21 cellular contexts compared by ENCODE assay signal in the genomic region with DNA sequence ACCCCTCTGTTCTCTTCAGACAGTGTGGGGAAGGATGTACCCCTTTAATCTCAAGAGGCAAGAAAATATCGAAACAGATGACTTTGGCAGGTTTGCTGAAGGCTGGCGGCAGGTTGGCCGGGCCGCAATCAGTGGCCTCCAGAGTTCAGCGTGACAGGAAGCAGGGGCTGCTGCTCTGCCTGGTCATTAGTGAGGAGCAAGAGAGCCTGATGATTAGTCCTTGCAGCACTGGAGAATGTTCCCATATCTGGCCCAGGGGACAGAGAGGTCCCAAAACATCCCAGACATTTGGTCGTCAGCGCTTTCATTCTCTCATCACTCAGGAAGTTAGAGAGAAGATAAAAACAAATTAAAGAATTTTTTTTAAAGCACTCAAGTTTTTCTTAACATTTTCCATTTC.
DNase-seq lines count a peak whose midpoint lies in the region; ATAC-seq and TF ChIP-seq lines count a peak whose summit lies in the region.
"Had no signal": no experiment of that assay in that cellular context is flagged by ENCODE, and none has a peak within 500 bp of the region (broad histone marks: within the 10 kb centered on the region; RNA-seq: fewer than 3 reads in every experiment).

No MANE protein-coding gene starts in this region.

- H3K4me2 ChIP-seq in mesendoderm (ENCODE audit: low read length): no peak overlapping the region
- H3K4me2 ChIP-seq: BLaER1 treated with 17β-estradiol and CSF1 and Interleukin-3, amounts not matched to agents 10 nM and 100 nM; KMS-11 had no signal

- no peak overlapping the region for H2AK5ac ChIP-seq in mesendoderm (ENCODE audit: low read length)

- H2BK120ac ChIP-seq in mesendoderm (ENCODE audit: low read depth, low read length): no peak overlapping the region

- peak overlapping the region in 9 of 10 donors; percentile 38 to 82 (median 73) for H3K27ac ChIP-seq in heart right ventricle
- peak overlapping the region; percentile 20 for H3K27ac ChIP-seq in mesendoderm (ENCODE audit: low read depth, low read length)
- no peak overlapping the region for H3K27ac ChIP-seq in tibial artery
- H3K27ac ChIP-seq: 22Rv1; BLaER1 treated with 17β-estradiol and CSF1 and Interleukin-3, amounts not matched to agents 10 nM and 100 nM; KMS-11; ovary had no signal

- no peak overlapping the region for H3K4me3 ChIP-seq in heart right ventricle
- H3K4me3 ChIP-seq in mesendoderm (ENCODE audit: low read length): no peak overlapping the region
- no peak overlapping the region for H3K4me3 ChIP-seq in tibial artery
- H3K4me3 ChIP-seq: BLaER1 treated with 17β-estradiol and CSF1 and Interleukin-3, amounts not matched to agents 10 nM and 100 nM; mucosa of descending colon; ovary; Peyer's patch; tibial nerve had no signal

- peak overlapping the region; percentile 15 for H3K18ac ChIP-seq in mesendoderm (ENCODE audit: low read length)

- no peak overlapping the region for H4K8ac ChIP-seq in mesendoderm (ENCODE audit: low read depth, low read length)

- no peak overlapping the region for H2BK15ac ChIP-seq in mesendoderm (replicated peaks; ENCODE audit: low read depth)

- H3K27me3 ChIP-seq in heart right ventricle (no peaks in the 10 kb centered on the region), mesendoderm (ENCODE audit: insufficient read depth, low read length, poor library complexity) (no peaks in the 10 kb centered on the region), tibial artery (no peaks in the 10 kb centered on the region)
- H3K27me3 ChIP-seq: BLaER1 treated with 17β-estradiol and CSF1 and Interleukin-3, amounts not matched to agents 10 nM and 100 nM; ovary; Peyer's patch; tibial nerve had no signal

- H2BK5ac ChIP-seq in mesendoderm (ENCODE audit: low read length): no peak overlapping the region

- H3K79me1 ChIP-seq in mesendoderm (ENCODE audit: low read length): no peaks in the 10 kb centered on the region

- H3K4ac ChIP-seq in mesendoderm (ENCODE audit: low read depth, low read length): no peak overlapping the region

- intact Hi-C loops in heart right ventricle (cut with DNase I): loop anchor here in 3 of 10 donors (5.0 to 10.0 kb wide), 4 partner anchors 143 to 355 kb away; a partner anchor contains a TSS
- intact Hi-C loops in tibial artery (cut with DNase I; ENCODE audit: low total_unique reads): no loop called here

- H3K79me2 ChIP-seq in mesendoderm (ENCODE audit: control insufficient read depth, insufficient read depth, low read length): no peaks in the 10 kb centered on the region

- peak; percentile 84 to 93 (median 88) for ATAC-seq in heart right ventricle
- ATAC-seq: activated T-cell treated with anti-CD3 and anti-CD28 coated beads, Interleukin-2, amount 50 U/mL, for 72 hours had no signal

- no peak overlapping the region for H3K9ac ChIP-seq in mesendoderm (ENCODE audit: low read length)
- H3K9ac ChIP-seq: BLaER1 treated with 17β-estradiol and CSF1 and Interleukin-3, amounts not matched to agents 10 nM and 100 nM; KMS-11 had no signal

- DNase-seq in NCI-H82 (lab: John Stamatoyannopoulos, UW) (peak; percentile 1), NCI-H82 treated with DMSO at 0.1 percent for 48 hours (lab: John Stamatoyannopoulos, UW; ENCODE audit: unreplicated experiment) (no peak), heart right ventricle (peak; percentile 47 to 71), mesendoderm (peak; percentile 31), tibial artery (peak; percentile 25 to 63), HuH-7.5 (ENCODE audit: low spot score) (no peak), NCI-H69 (lab: John Stamatoyannopoulos, UW) (no peak), GM20000 (ENCODE audit: low spot score) (no peak)
- DNase-seq: activated CD4-positive, alpha-beta memory T cell treated with anti-CD3 and anti-CD28 coated beads for 36 hours; activated T-cell treated with anti-CD3 and anti-CD28 coated beads, Interleukin-2, amount 50 U/mL, for 72 hours; DMS 273 treated with DMSO at 0.1 percent for 48 hours; effector CD8-positive, alpha-beta T cell; GF-D8; mucosa of descending colon; NCI-H1105; ovary had no signal

- no peak overlapping the region for H3K23ac ChIP-seq in mesendoderm (ENCODE audit: low read length)

- TF ChIP-seq CTCF in heart right ventricle (IDR thresholded peaks at IDR 0.05) (no peak), tibial artery (IDR thresholded peaks at IDR 0.05) (no peak), GM20000 (IDR thresholded peaks at IDR 0.05; ENCODE audit: extremely low read depth, missing control alignments) (no peak)

- 16 to 19% methylated on average over 7 of the region's 7 CpGs for WGBS in heart right ventricle, 2 donors
- WGBS in mesendoderm (ENCODE audit: extremely low coverage, insufficient coverage, low lambda C conversion rate): no CpG with 5 or more reads among the region's 7 CpGs

- no peaks in the 10 kb centered on the region for H3K9me3 ChIP-seq in heart right ventricle
- H3K9me3 ChIP-seq in tibial artery: no peaks in the 10 kb centered on the region
- H3K9me3 ChIP-seq: BLaER1 treated with 17β-estradiol and CSF1 and Interleukin-3, amounts not matched to agents 10 nM and 100 nM; mucosa of descending colon; ovary; Peyer's patch; tibial nerve had no signal

- no peaks in the 10 kb centered on the region for H3K36me3 ChIP-seq in heart right ventricle
- no peaks in the 10 kb centered on the region for H3K36me3 ChIP-seq in mesendoderm (ENCODE audit: control insufficient read depth, insufficient read depth, low read length)
- no peaks in the 10 kb centered on the region for H3K36me3 ChIP-seq in tibial artery
- H3K36me3 ChIP-seq: BLaER1 treated with 17β-estradiol and CSF1 and Interleukin-3, amounts not matched to agents 10 nM and 100 nM; ovary; Peyer's patch; tibial nerve had no signal

- no peak overlapping the region for H4K5ac ChIP-seq in mesendoderm (ENCODE audit: low read length)

- H3K4me1 ChIP-seq in heart right ventricle: peaks cover 8 to 34% (median 25%) of the 10 kb centered on the region in 9 donors
- H3K4me1 ChIP-seq in mesendoderm (ENCODE audit: control insufficient read depth, low read depth, low read length): peaks cover 4% of the 10 kb centered on the region
- peaks cover 0 to 8% (median 2%) of the 10 kb centered on the region in 4 donors for H3K4me1 ChIP-seq in tibial artery
- H3K4me1 ChIP-seq: BLaER1 treated with 17β-estradiol and CSF1 and Interleukin-3, amounts not matched to agents 10 nM and 100 nM; Peyer's patch had no signal

- no peak overlapping the region for H3K56ac ChIP-seq in mesendoderm (ENCODE audit: low read length)

Comparison
In these comparisons a context has a peak if more than half of its experiments do, and no peak if none do; other contexts are left out.
1. DNase-seq: peak in NCI-H82 (single experiment), heart right ventricle (2 of 2), mesendoderm (single experiment) and tibial artery (2 of 2); none in NCI-H82 treated with DMSO at 0.1 percent for 48 hours (single experiment), HuH-7.5 (single experiment), NCI-H69 (single experiment) and GM20000 (single experiment).
2. H3K27ac ChIP-seq: peak in heart right ventricle (9 of 10) and mesendoderm (single experiment); none in tibial artery (0 of 2).